In the genomic region with DNA sequence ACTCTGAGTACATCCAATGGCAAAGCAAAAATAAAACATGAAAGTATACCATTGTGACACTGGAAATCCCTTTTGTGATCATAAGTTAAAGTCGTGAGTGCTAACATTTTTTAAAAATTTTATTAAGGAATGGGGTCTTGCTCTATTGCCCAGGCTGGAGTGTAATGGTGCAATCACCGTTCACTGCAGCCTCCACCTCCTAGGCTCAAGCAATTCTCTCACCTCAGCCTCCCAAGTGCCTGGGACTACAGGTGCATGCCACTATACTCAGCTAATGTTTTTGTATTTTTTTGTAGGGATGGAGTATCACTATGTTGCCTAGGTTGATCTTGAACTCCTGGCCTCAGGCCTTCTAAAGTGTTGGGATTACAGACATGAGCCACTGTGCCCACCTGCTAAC, we compare ENCODE assay signal across 10 cellular contexts.
"Had no signal": no experiment of that assay in that cellular context is flagged by ENCODE, and none has a peak within 500 bp of the region (broad histone marks: within the 10 kb centered on the region; RNA-seq: fewer than 3 reads in every experiment).

No MANE protein-coding gene starts in this region.

- H3K9ac ChIP-seq: GM23248 had no signal

- FAIRE-seq: H1, H54 had no signal

- H3K4me3 ChIP-seq: GM23248, GM23338, HAP-1 had no signal

- ATAC-seq: GM23338 had no signal

- H2AFZ ChIP-seq: GM23248, GM23338 had no signal

- H3K27ac ChIP-seq: GM23248 had no signal

- H3K4me2 ChIP-seq: GM23338 had no signal

- H3K9me3 ChIP-seq: HAP-1 had no signal

- H3K27ac Mint-ChIP-seq: GM23338, H9, HFFc6 had no signal

- DNase-seq: GM23248, GOT3, H7, H9, HCEC 1CT, HFFc6 had no signal

- H3K4me3 Mint-ChIP-seq: GM23338, H9, HFFc6 had no signal

- H3K4me1 ChIP-seq: HAP-1 had no signal

- H3K36me3 ChIP-seq: HAP-1 had no signal
